1 cellular context compared by ENCODE assay signal in the genomic region with DNA sequence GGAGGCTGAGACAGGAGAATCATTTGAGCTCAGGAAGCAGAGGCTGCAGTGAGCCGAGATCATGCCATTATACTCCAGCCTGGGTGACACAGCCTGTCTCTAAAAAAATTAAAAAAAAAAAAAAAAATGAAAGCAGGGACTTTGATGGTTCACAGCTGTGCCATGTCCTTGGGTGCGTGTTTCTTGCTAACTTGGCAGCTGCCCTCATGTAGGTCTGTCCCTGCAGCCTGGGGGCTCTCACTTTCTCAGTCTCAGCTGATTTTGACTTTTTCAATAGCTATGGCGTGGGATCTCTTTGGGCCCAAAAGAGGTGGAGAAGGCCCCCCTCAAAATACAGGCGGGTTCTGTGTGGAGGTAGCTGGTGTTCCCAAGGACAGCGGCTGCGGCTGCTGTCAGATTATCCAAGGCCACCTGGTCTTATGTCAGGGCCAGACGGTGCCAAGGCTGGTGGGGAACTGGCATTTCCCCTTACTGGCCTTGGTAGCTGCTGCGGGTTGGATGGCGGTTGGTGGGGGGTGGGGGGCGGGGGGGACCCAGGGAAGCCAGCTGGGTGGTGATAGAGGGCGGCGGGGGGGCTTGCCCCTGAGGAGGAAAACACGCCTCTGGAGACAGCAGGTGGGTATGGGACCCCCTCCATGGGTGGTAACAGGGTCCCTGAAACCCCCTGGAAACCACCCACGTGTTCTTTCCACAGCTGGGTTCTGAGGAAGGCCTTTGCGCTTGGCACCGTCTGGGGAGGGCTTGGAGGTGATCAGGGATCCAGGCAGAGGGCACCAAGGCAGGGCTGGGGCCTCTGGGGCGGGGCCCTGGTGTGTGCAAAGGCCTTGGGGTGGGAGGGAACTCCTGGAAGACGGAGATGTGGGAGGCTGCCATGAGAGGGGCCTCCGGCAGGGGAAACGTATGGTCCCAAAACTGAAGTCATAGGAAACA.
TF ChIP-seq lines count a peak whose summit lies in the region.

No MANE protein-coding gene starts in this region.

TF ChIP-seq in IMR-90, 13 proteins besides CTCF, POLR2A, EP300 and RAD21:
- TF ChIP-seq RFX5 (IDR thresholded peaks at IDR 0.05; ENCODE audit: low read depth, low read length) (no peak), RCOR1 (IDR thresholded peaks at IDR 0.05; ENCODE audit: insufficient replicate concordance, low read length) (no peak), FOS (IDR thresholded peaks at IDR 0.05; ENCODE audit: low read depth, low read length) (no peak), USF2 (IDR thresholded peaks at IDR 0.05; ENCODE audit: low read depth, low read length) (no peak), MAZ (IDR thresholded peaks at IDR 0.05; ENCODE audit: borderline replicate concordance, low read depth, low read length) (no peak), CHD1 (IDR thresholded peaks at IDR 0.05; ENCODE audit: low read depth, low read length) (no peak), CEBPB (IDR thresholded peaks at IDR 0.05; ENCODE audit: low read depth, low read length) (no peak), NFE2L2 (IDR thresholded peaks at IDR 0.05; ENCODE audit: low read depth, low read length) (no peak), MAFK (IDR thresholded peaks at IDR 0.05; ENCODE audit: low read depth, low read length) (no peak), ELK1 (IDR thresholded peaks at IDR 0.05; ENCODE audit: borderline replicate concordance, low read depth, low read length) (no peak), BHLHE40 (IDR thresholded peaks at IDR 0.05; ENCODE audit: low read depth, low read length) (no peak), SMC3 (IDR thresholded peaks at IDR 0.05; ENCODE audit: low read depth, low read length) (no peak), MXI1 (IDR thresholded peaks at IDR 0.05; ENCODE audit: borderline replicate concordance, low read depth, low read length) (no peak)
TF ChIP-seq in IMR-90: peak in this region for 0.
